Comparison of ENCODE assay signal across 23 cellular contexts in genomic region chr10:76111404-76111803, GRCh38.
DNase-seq lines count a peak whose midpoint lies in the region; ATAC-seq, FAIRE-seq and TF ChIP-seq lines count a peak whose summit lies in the region.
"Had no signal": no experiment of that assay in that cellular context is flagged by ENCODE, and none has a peak within 500 bp of the region (broad histone marks: within the 10 kb centered on the region; RNA-seq: fewer than 3 reads in every experiment).

No MANE protein-coding gene starts in this region.

- TF ChIP-seq CTCF in cardiac muscle cell (IDR thresholded peaks at IDR 0.05; ENCODE audit: low read depth, low read length) = no peak
- TF ChIP-seq CTCF in astrocyte (IDR thresholded peaks at IDR 0.05; ENCODE audit: insufficient read depth, low read depth, low read length) = no peak
- TF ChIP-seq CTCF in mesothelial cell of epicardium (IDR thresholded peaks at IDR 0.05; ENCODE audit: unreplicated experiment) = no peak

- no peak for ATAC-seq in Right ventricle myocardium superior (ENCODE audit: poor library complexity)
- no peak for ATAC-seq in HG02571 (IDR thresholded peaks at IDR 0.05; ENCODE audit: unreplicated experiment)
- no peak for ATAC-seq in T-helper 17 cell
- no peak for ATAC-seq in HG02870 (IDR thresholded peaks at IDR 0.05; ENCODE audit: unreplicated experiment)
- ATAC-seq: Right ventricle myocardium inferior had no signal

- H3K36me3 Mint-ChIP-seq in astrocyte (ENCODE audit: low read depth, unreplicated experiment) (no peaks in the 10 kb centered on the region), mesothelial cell of epicardium (no peaks in the 10 kb centered on the region), T-helper 17 cell (ENCODE audit: low read depth) (no peaks in the 10 kb centered on the region)
- H3K36me3 Mint-ChIP-seq: CD4-positive, CD25-positive, alpha-beta regulatory T cell; IgD-negative memory B cell had no signal

- H3K4me1 Mint-ChIP-seq in astrocyte (ENCODE audit: low read depth, unreplicated experiment) (peaks cover 38% of the 10 kb centered on the region), mesothelial cell of epicardium (peaks cover 54% of the 10 kb centered on the region), T-helper 17 cell (no peaks in the 10 kb centered on the region)
- H3K4me1 Mint-ChIP-seq: CD4-positive, CD25-positive, alpha-beta regulatory T cell; IgD-negative memory B cell had no signal

- H3K79me2 ChIP-seq in astrocyte (ENCODE audit: insufficient read depth, low read length) = no peaks in the 10 kb centered on the region
- H3K79me2 ChIP-seq in GM23248 (ENCODE audit: insufficient read depth) = no peaks in the 10 kb centered on the region

- H3K27me3 Mint-ChIP-seq in astrocyte (ENCODE audit: low read depth, unreplicated experiment) = peaks cover 4% of the 10 kb centered on the region
- H3K27me3 Mint-ChIP-seq in mesothelial cell of epicardium (ENCODE audit: low read depth) = peaks cover 29% of the 10 kb centered on the region
- H3K27me3 Mint-ChIP-seq in T-helper 17 cell = peaks cover 5% of the 10 kb centered on the region
- H3K27me3 Mint-ChIP-seq: CD4-positive, CD25-positive, alpha-beta regulatory T cell had no signal

- no peaks in the 10 kb centered on the region for H3K9me2 ChIP-seq in GM23248 (ENCODE audit: insufficient read depth)

- H3K9me3 ChIP-seq in cardiac muscle cell (ENCODE audit: low read depth) = no peaks in the 10 kb centered on the region
- H3K9me3 ChIP-seq in astrocyte (ENCODE audit: insufficient read depth, low read depth, low read length) = no peaks in the 10 kb centered on the region
- no peaks in the 10 kb centered on the region for H3K9me3 ChIP-seq in GM23248 (ENCODE audit: low read depth)
- H3K9me3 ChIP-seq in T-helper 17 cell (ENCODE audit: control insufficient read depth, low read length, poor library complexity, severe bottlenecking) = no peaks in the 10 kb centered on the region
- H3K9me3 ChIP-seq: BLaER1, SJSA1 had no signal

- H3K27me3 ChIP-seq in cardiac muscle cell (no peaks in the 10 kb centered on the region), astrocyte (ENCODE audit: insufficient read depth, low read length) (no peaks in the 10 kb centered on the region), GM23248 (replicated peaks; ENCODE audit: insufficient read depth) (no peaks in the 10 kb centered on the region)
- H3K27me3 ChIP-seq: BLaER1, SJSA1 had no signal

- DNase-seq in cardiac muscle cell (ENCODE audit: low read depth in 1 of 2, low spot score in 1 of 2) (no peak), Right ventricle myocardium superior (no peak), astrocyte (ENCODE audit: low read depth) (no peak), mesothelial cell of epicardium (ENCODE audit: low spot score in 2 of 2, unreplicated experiment in 2 of 2) (no peak), GM23248 (no peak), T-helper 17 cell (no peak)
- DNase-seq: CD4-positive, CD25-positive, alpha-beta regulatory T cell; NCI-H1048; NCI-H1417; NCI-H1694; NCI-H2029 treated with DMSO at 0.1 percent for 48 hours; NCI-H446 treated with DMSO at 0.1 percent for 48 hours; NCI-H526; PC-9 had no signal

- FAIRE-seq in astrocyte (lab: Jason Lieb, UNC) = no peak
- FAIRE-seq: D721Med had no signal

- H3K36me3 ChIP-seq in cardiac muscle cell (no peaks in the 10 kb centered on the region), astrocyte (ENCODE audit: insufficient read depth, low read length) (no peaks in the 10 kb centered on the region), GM23248 (ENCODE audit: low read depth) (no peaks in the 10 kb centered on the region)
- H3K36me3 ChIP-seq: BLaER1, SJSA1 had no signal

- H3K4me3 ChIP-seq in cardiac muscle cell = peak overlapping the region; percentile 1
- no peak overlapping the region for H3K4me3 ChIP-seq in astrocyte (ENCODE audit: insufficient read depth, low read depth, low read length)
- H3K4me3 ChIP-seq in GM23248 = no peak overlapping the region
- H3K4me3 ChIP-seq: BLaER1, PC-9, SJSA1 had no signal

- peak overlapping the region; percentile 88 for H3K27ac ChIP-seq in cardiac muscle cell
- H3K27ac ChIP-seq in astrocyte (ENCODE audit: low read depth, low read length) = no peak overlapping the region
- no peak overlapping the region for H3K27ac ChIP-seq in GM23248
- H3K27ac ChIP-seq: BLaER1, HL-60, PC-9, SJSA1 had no signal

- intact Hi-C loops in Right ventricle myocardium superior (cut with DNase I) = no loop called here

- in situ Hi-C loops in GM23248 (cut with MboI) = no loop called here

- H3K4me3 Mint-ChIP-seq in astrocyte (ENCODE audit: unreplicated experiment) (no peak overlapping the region), mesothelial cell of epicardium (peak overlapping the region; percentile 45), T-helper 17 cell (no peak overlapping the region)
- H3K4me3 Mint-ChIP-seq: CD4-positive, CD25-positive, alpha-beta regulatory T cell; H9; IgD-negative memory B cell had no signal

- WGBS in GM23248 (ENCODE audit: low coverage in 1 of 2, low lambda C conversion rate in 2 of 2, missing lambda C conversion rate in 2 of 2), 2 experiments = 60 to 65% methylated on average over 4 of the region's 4 CpGs

- no peaks in the 10 kb centered on the region for H4K20me1 ChIP-seq in astrocyte (ENCODE audit: insufficient read depth, low read length)
- no peaks in the 10 kb centered on the region for H4K20me1 ChIP-seq in GM23248 (ENCODE audit: insufficient read depth)
- H4K20me1 ChIP-seq: BLaER1 had no signal

- H3F3A ChIP-seq in GM23248 (ENCODE audit: insufficient read depth) = no peaks in the 10 kb centered on the region

- peaks cover 70% of the 10 kb centered on the region for H3K4me1 ChIP-seq in cardiac muscle cell (ENCODE audit: low read depth)
- peaks cover 21% of the 10 kb centered on the region for H3K4me1 ChIP-seq in astrocyte (ENCODE audit: insufficient read depth, low read length)
- H3K4me1 ChIP-seq in GM23248 (ENCODE audit: insufficient read depth) = no peaks in the 10 kb centered on the region; the same call in 1 of the 2 replicates
- H3K4me1 ChIP-seq: BLaER1, SJSA1 had no signal

- H3K9ac ChIP-seq in astrocyte (ENCODE audit: low read length) (no peak overlapping the region), GM23248 (no peak overlapping the region)
- H3K9ac ChIP-seq: BLaER1 had no signal

- H3K9me3 Mint-ChIP-seq in astrocyte (ENCODE audit: unreplicated experiment) (no peaks in the 10 kb centered on the region), mesothelial cell of epicardium (no peaks in the 10 kb centered on the region)
- H3K9me3 Mint-ChIP-seq: H9 had no signal

- H3K27ac Mint-ChIP-seq in astrocyte (ENCODE audit: unreplicated experiment) (no peak overlapping the region), mesothelial cell of epicardium (no peak overlapping the region), T-helper 17 cell (no peak overlapping the region)
- H3K27ac Mint-ChIP-seq: CD4-positive, CD25-positive, alpha-beta regulatory T cell; H9; IgD-negative memory B cell had no signal

- no peak overlapping the region for H2AFZ ChIP-seq in astrocyte (ENCODE audit: low read depth, low read length)
- no peak overlapping the region for H2AFZ ChIP-seq in GM23248
- H2AFZ ChIP-seq: PC-9 had no signal

- H3K4me2 ChIP-seq in astrocyte (ENCODE audit: low read length) (peak overlapping the region; percentile 6), GM23248 (ENCODE audit: unreplicated experiment) (no peak overlapping the region)
- H3K4me2 ChIP-seq: BLaER1, PC-9 had no signal
